In the genomic region with DNA sequence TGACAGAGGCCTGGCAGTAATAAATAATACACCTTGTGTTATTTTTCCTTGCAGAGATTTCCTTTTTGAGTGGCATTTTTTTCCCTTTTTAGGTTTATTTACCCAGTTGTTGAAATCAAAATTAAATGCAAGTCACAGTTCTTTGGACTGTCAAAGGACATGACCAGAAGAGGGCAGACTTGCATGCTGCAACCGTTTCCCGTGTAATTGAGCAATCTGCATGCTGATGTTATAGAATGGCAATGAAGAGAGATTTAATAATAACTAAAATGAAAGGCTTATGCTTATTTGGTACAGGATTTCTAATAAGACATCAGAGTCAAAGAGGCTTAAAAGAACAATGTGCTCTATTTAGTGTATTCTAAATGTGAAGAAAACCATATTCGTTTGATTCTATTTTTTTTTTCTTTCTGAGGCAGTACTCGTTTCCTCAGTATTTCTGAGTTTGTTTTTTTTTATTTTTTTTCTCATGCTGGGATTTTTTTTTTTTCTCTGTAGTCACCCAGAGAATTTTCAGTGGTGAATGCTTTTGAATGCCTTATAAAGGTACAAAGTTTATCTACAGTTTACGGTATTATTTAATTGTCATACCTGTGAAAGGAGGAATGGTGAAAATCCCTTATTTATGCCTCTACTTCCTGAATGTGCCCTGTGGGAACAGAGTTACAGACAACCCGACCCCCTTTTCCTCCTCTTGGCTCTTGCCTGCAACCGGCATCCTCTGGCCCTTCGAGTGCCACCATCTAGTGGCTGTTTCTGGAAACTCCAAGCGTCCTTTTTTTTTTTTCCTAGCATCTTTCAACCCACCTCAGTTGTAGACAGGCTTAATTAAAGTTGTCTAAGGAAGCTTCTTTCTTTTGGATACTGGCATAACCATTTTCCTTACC, we compare ENCODE assay signal across 8 cellular contexts.
DNase-seq lines count a peak whose midpoint lies in the region; ATAC-seq lines count a peak whose summit lies in the region.

No MANE protein-coding gene starts in this region.

- H3K36me3 ChIP-seq in BLaER1 treated with 17β-estradiol and CSF1 and Interleukin-3, amounts not matched to agents 10 nM and 100 nM: no peaks in the 10 kb centered on the region

- H3K4me1 ChIP-seq in BLaER1 treated with 17β-estradiol and CSF1 and Interleukin-3, amounts not matched to agents 10 nM and 100 nM: peaks cover 0 to 7% (median 0%) of the 10 kb centered on the region in 10 experiments; a peak in 6 of 20 replicates

- no peaks in the 10 kb centered on the region for H4K20me1 ChIP-seq in BLaER1 treated with 17β-estradiol and CSF1 and Interleukin-3, amounts not matched to agents 10 nM and 100 nM

- ATAC-seq in GM18508 (IDR thresholded peaks at IDR 0.05; ENCODE audit: insufficient read depth, unreplicated experiment): peak; percentile 60
- ATAC-seq in HG03103 (IDR thresholded peaks at IDR 0.05; ENCODE audit: low read depth, unreplicated experiment): peak; percentile 66
- no peak for ATAC-seq in stimulated activated naive CD8-positive, alpha-beta T cell treated with anti-CD3 and anti-CD28 coated beads, Interleukin-15, Interleukin-2, amounts not matched to agents 100 U/mL and 50 U/mL, for 24 hours
- ATAC-seq in HG03571 (IDR thresholded peaks at IDR 0.05; ENCODE audit: unreplicated experiment): no peak

- peak overlapping the region in 5 of 11 experiments; percentile 10 to 58 (median 55); a peak in 8 of 22 replicates for H3K27ac ChIP-seq in BLaER1 treated with 17β-estradiol and CSF1 and Interleukin-3, amounts not matched to agents 10 nM and 100 nM

- no peak overlapping the region for H3K9ac ChIP-seq in BLaER1 treated with 17β-estradiol and CSF1 and Interleukin-3, amounts not matched to agents 10 nM and 100 nM

- no peaks in the 10 kb centered on the region for H3K9me3 ChIP-seq in BLaER1 treated with 17β-estradiol and CSF1 and Interleukin-3, amounts not matched to agents 10 nM and 100 nM (replicated peaks in 1 of 11)

- peak; percentile 68 for DNase-seq in NCI-H510A treated with DMSO at 0.1 percent for 48 hours (lab: John Stamatoyannopoulos, UW)
- peak in 50 of 58 donors; percentile 3 to 85 (median 32) for DNase-seq in anterior cingulate cortex (lab: John Stamatoyannopoulos, UW)
- peak; percentile 40 for DNase-seq in iPS DF 19.7 (ENCODE audit: low read depth, low spot score)
- DNase-seq in stimulated activated naive CD8-positive, alpha-beta T cell treated with anti-CD3 and anti-CD28 coated beads, Interleukin-15, Interleukin-2, amounts not matched to agents 100 U/mL and 50 U/mL, for 24 hours: peak; percentile 7

- H3K27me3 ChIP-seq in BLaER1 treated with 17β-estradiol and CSF1 and Interleukin-3, amounts not matched to agents 10 nM and 100 nM: no peaks in the 10 kb centered on the region

- H3K4me2 ChIP-seq in BLaER1 treated with 17β-estradiol and CSF1 and Interleukin-3, amounts not matched to agents 10 nM and 100 nM: peak overlapping the region in 10 of 11 experiments; percentile 17 to 56 (median 36); a peak in 14 of 22 replicates

- peak overlapping the region in 1 of 10 experiments; percentile 20; a peak in 1 of 20 replicates for H3K4me3 ChIP-seq in BLaER1 treated with 17β-estradiol and CSF1 and Interleukin-3, amounts not matched to agents 10 nM and 100 nM

Comparison
In these comparisons a context has a peak if more than half of its experiments do, and no peak if none do; other contexts are left out.
1. ATAC-seq: peak in GM18508 (single experiment) and HG03103 (single experiment); none in stimulated activated naive CD8-positive, alpha-beta T cell treated with anti-CD3 and anti-CD28 coated beads, Interleukin-15, Interleukin-2, amounts not matched to agents 100 U/mL and 50 U/mL, for 24 hours (single experiment) and HG03571 (single experiment).
2. DNase-seq: peak in every context shown above with its lines; median percentile 68 in NCI-H510A treated with DMSO at 0.1 percent for 48 hours; 40 in iPS DF 19.7; 32 in anterior cingulate cortex; 7 in stimulated activated naive CD8-positive, alpha-beta T cell treated with anti-CD3 and anti-CD28 coated beads, Interleukin-15, Interleukin-2, amounts not matched to agents 100 U/mL and 50 U/mL, for 24 hours.